12 cellular contexts compared by ENCODE assay signal in the genomic region with DNA sequence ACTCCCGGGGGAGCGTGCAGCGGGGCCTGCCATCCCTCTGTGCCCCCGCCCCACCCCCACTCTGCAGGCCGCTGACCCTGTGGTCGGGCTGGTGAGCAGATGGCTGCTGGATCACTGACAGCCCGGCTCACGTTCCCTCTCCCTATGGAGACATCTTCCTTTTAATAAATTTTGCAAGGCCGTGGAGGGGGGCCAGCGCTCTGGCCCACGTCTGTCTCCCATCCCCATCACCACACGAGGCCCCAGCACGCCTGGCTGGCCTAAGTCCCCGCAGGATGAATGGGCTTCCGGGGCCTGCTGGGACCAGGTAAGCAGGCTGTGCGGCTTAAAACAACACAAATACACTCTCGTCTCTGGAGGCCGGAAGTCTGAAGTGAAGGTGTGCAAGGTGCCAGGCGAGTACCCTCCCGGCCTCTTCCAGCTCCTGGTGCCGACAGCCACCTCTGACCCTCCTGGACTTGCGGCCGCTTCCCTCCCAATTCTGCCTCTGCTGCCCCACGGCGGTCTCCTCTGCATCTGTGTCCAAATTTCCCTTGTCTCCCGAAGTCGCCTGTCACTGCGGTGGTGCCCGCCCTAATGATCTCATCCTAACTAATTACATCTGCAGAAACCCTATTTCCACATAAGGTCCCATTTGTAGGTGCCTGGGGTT. TPM values are rescaled to one million over a fixed set of nuclear protein-coding genes. Genes with fewer than 3 reads are reported as not detected.
A peak's percentile ranks its signal among the peaks of the same experiment; 100 is the strongest.
DNase-seq lines count a peak whose midpoint lies in the region; ATAC-seq and TF ChIP-seq lines count a peak whose summit lies in the region.
"Had no signal": no experiment of that assay in that cellular context is flagged by ENCODE, and none has a peak within 500 bp of the region (broad histone marks: within the 10 kb centered on the region; RNA-seq: fewer than 3 reads in every experiment).

No MANE protein-coding gene starts in this region.

- H3K36me3 ChIP-seq in adrenal gland (replicated peaks in 1 of 2), result no peaks in the 10 kb centered on the region
- no peaks in the 10 kb centered on the region for H3K36me3 ChIP-seq in stomach
- H3K36me3 ChIP-seq: breast epithelium had no signal

- H3K9me3 ChIP-seq in adrenal gland (replicated peaks in 1 of 3), result no peaks in the 10 kb centered on the region
- no peaks in the 10 kb centered on the region for H3K9me3 ChIP-seq in stomach
- H3K9me3 ChIP-seq: breast epithelium had no signal

- ATAC-seq in HG02798 (IDR thresholded peaks at IDR 0.05; ENCODE audit: poor library complexity, unreplicated experiment), result no peak
- ATAC-seq in HG03196 (IDR thresholded peaks at IDR 0.05; ENCODE audit: unreplicated experiment), result no peak
- no peak for ATAC-seq in HG03354 (IDR thresholded peaks at IDR 0.05; ENCODE audit: poor library complexity, severe bottlenecking, unreplicated experiment)

- 49 to 59% (median 51%) methylated on average over 11 to 29 of the region's 29 CpGs for WGBS in adrenal gland, 4 donors
- WGBS in stomach, 5 donors, result 54 to 76% (median 65%) methylated on average over 18 to 29 of the region's 29 CpGs

- intact Hi-C loops in adrenal gland (cut with DNase I), result no loop called here
- intact Hi-C loops in stomach (cut with DNase I; ENCODE audit: low total_unique reads), result no loop called here

- H3K27me3 ChIP-seq in adrenal gland (no peaks in the 10 kb centered on the region), stomach (no peaks in the 10 kb centered on the region)
- H3K27me3 ChIP-seq: breast epithelium had no signal

- H3K4me3 ChIP-seq in adrenal gland, result no peak overlapping the region
- H3K4me3 ChIP-seq in stomach, result no peak overlapping the region

- TF ChIP-seq EP300 in stomach (IDR thresholded peaks at IDR 0.05), result no peak

- H3K4me1 ChIP-seq in adrenal gland (replicated peaks in 1 of 2) (peaks cover 0 to 17% of the 10 kb centered on the region in 2 donors), stomach (peaks cover 0 to 26% (median 12%) of the 10 kb centered on the region in 4 donors)
- H3K4me1 ChIP-seq: breast epithelium had no signal

- TF ChIP-seq CTCF in adrenal gland (IDR thresholded peaks at IDR 0.05) (no peak), stomach (IDR thresholded peaks at IDR 0.05) (no peak)

- DNase-seq in DMS 273 (lab: John Stamatoyannopoulos, UW; ENCODE audit: unreplicated experiment), result peak; percentile 53
- DNase-seq in DMS 273 treated with DMSO at 0.1 percent for 48 hours (lab: John Stamatoyannopoulos, UW), result no peak
- DNase-seq in adrenal gland, result no peak
- DNase-seq in islet precursor cell, result peak; percentile 77
- no peak for DNase-seq in stomach
- DNase-seq: activated CD4-positive, alpha-beta T cell treated with anti-CD3 and anti-CD28 coated beads, Interleukin-2, amount 10 ng/mL, durations not matched to agents 24 days and 14 days had no signal

- TF ChIP-seq POLR2A in adrenal gland (IDR thresholded peaks at IDR 0.05) (no peak), stomach (IDR thresholded peaks at IDR 0.05) (no peak)

- peak overlapping the region in 3 of 5 donors; percentile 48 to 86 (median 77) for H3K27ac ChIP-seq in adrenal gland
- H3K27ac ChIP-seq in stomach, result peak overlapping the region; percentile 41 to 71 (median 62)
- H3K27ac ChIP-seq: 22Rv1 had no signal

RNA-seq across cellular contexts. Expression of gene PTBP1, which starts 8.3 kb away (rescaled TPM):
- total RNA-seq in adrenal gland (100 to 1,000 TPM; 135 to 236 (median 194) TPM), stomach (100 to 1,000 TPM in 4 of 5 donors, 10 to 100 TPM in 1; 92.9 to 539 (median 173) TPM)
- polyA plus RNA-seq in adrenal gland (100 to 1,000 TPM; 108 to 146 (median 128) TPM), stomach (10 to 100 TPM; 74.8 to 80.9 (median 74.8) TPM)

RNA-seq across cellular contexts. Expression of gene PLPPR3, which starts 32.8 kb away (rescaled TPM):
- total RNA-seq in adrenal gland, result under 1 TPM in 2 of 8 donors, not detected in 6; 0.14 to 0.32 TPM
- polyA plus RNA-seq in adrenal gland, result under 1 TPM in 2 of 3 donors, not detected in 1; 0.08 to 0.10 TPM
- under 1 TPM in 1 of 5 donors, not detected in 4; 0.55 TPM for total RNA-seq in stomach
- under 1 TPM in 1 of 3 donors, not detected in 2; 0.46 TPM for polyA plus RNA-seq in stomach
- total RNA-seq: activated CD4-positive, alpha-beta T cell treated with anti-CD3 and anti-CD28 coated beads, Interleukin-2, amount 10 ng/mL, durations not matched to agents 24 days and 14 days had no signal

RNA-seq across cellular contexts. Expression of gene MISP, which starts 38.0 kb away (rescaled TPM):
- under 1 TPM in 3 of 8 donors, not detected in 5; 0.11 to 0.43 (median 0.18) TPM for total RNA-seq in adrenal gland
- under 1 TPM in 2 of 3 donors, not detected in 1; 0.08 to 0.10 TPM for polyA plus RNA-seq in adrenal gland
- 100 to 1,000 TPM in 1 of 5 donors, 10 to 100 TPM in 3, 1 to 10 TPM in 1; 5.3 to 149 (median 27.7) TPM for total RNA-seq in stomach
- polyA plus RNA-seq in stomach, result 10 to 100 TPM in 2 of 3 donors, 1 to 10 TPM in 1; 2.1 to 12.9 (median 12.5) TPM
- total RNA-seq: activated CD4-positive, alpha-beta T cell treated with anti-CD3 and anti-CD28 coated beads, Interleukin-2, amount 10 ng/mL, durations not matched to agents 24 days and 14 days had no signal

RNA-seq across cellular contexts. Expression of gene AZU1, which starts 38.7 kb away (rescaled TPM):
- total RNA-seq in adrenal gland, result under 1 TPM in 4 of 8 donors, not detected in 4; 0.23 to 0.87 (median 0.40) TPM
- 1 to 10 TPM in 1 of 3 donors, under 1 TPM in 1, not detected in 1; 0.30 to 1.1 TPM for polyA plus RNA-seq in adrenal gland
- under 1 TPM in 1 of 5 donors, not detected in 4; 0.55 TPM for total RNA-seq in stomach
- polyA plus RNA-seq in stomach, result 1 to 10 TPM in 1 of 3 donors, under 1 TPM in 2; 0.53 to 1.5 (median 1.00) TPM
- total RNA-seq: activated CD4-positive, alpha-beta T cell treated with anti-CD3 and anti-CD28 coated beads, Interleukin-2, amount 10 ng/mL, durations not matched to agents 24 days and 14 days; kidney epithelial cell had no signal

RNA-seq across cellular contexts. Expression of gene PRTN3, which starts 51.9 kb away (rescaled TPM):
- total RNA-seq in adrenal gland, result under 1 TPM in 1 of 8 donors, not detected in 7; 0.32 TPM
- polyA plus RNA-seq in adrenal gland, result under 1 TPM in 2 of 3 donors, not detected in 1; 0.20 to 0.40 TPM
- total RNA-seq in stomach, result 1 to 10 TPM in 1 of 5 donors, not detected in 4; 2.6 TPM
- under 1 TPM in 1 of 3 donors, not detected in 2; 0.15 TPM for polyA plus RNA-seq in stomach
- total RNA-seq: activated CD4-positive, alpha-beta T cell treated with anti-CD3 and anti-CD28 coated beads, Interleukin-2, amount 10 ng/mL, durations not matched to agents 24 days and 14 days; kidney epithelial cell had no signal

Comparison
In these comparisons a context has a peak if more than half of its experiments do, and no peak if none do; other contexts are left out.
1. DNase-seq: peak in DMS 273 (single experiment) and islet precursor cell (single experiment); none in DMS 273 treated with DMSO at 0.1 percent for 48 hours (single experiment), adrenal gland (0 of 7) and stomach (single experiment).
2. RNA of gene MISP, which starts 38.0 kb away (total RNA-seq): 5.3 to 149 TPM in stomach; 0.11 to 0.43 TPM in adrenal gland; every median in the first group is over 4 times any median in the second.